In the genomic region with DNA sequence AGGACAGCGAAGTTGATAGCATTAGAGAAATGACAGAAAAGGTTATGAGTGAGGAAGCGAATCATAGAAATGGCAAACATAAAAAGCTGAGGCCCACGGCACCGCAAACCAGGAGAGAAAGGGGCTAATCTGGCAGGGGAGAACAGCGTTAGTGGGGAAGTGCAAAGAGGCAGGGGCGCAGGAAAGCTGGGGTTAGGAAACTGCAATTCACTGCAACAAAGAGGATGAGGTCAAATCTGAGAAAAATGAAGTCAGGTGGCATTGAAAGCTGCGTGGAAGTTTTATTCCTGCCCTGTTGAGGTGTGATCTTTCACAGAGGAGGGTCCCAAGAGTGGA, we compare ENCODE assay signal across 8 cellular contexts. TPM values are rescaled to one million over a fixed set of nuclear protein-coding genes. Genes with fewer than 3 reads are reported as not detected.
DNase-seq lines count a peak whose midpoint lies in the region; ATAC-seq and TF ChIP-seq lines count a peak whose summit lies in the region.

No MANE protein-coding gene starts in this region.

- TF ChIP-seq CTCF in WERI-Rb-1 (IDR thresholded peaks at IDR 0.05; ENCODE audit: low read depth, low read length) (no peak), glutamatergic neuron (IDR thresholded peaks at IDR 0.05; ENCODE audit: partially characterized antibody, unreplicated experiment) (no peak), sigmoid colon (IDR thresholded peaks at IDR 0.05) (no peak)

- no peak for TF ChIP-seq EP300 in sigmoid colon (IDR thresholded peaks at IDR 0.05)

- peaks cover 0 to 6% (median 0%) of the 10 kb centered on the region in 11 experiments; a peak in 1 of 22 replicates for H3K36me3 ChIP-seq in BLaER1 treated with 17β-estradiol and CSF1 and Interleukin-3, amounts not matched to agents 10 nM and 100 nM
- H3K36me3 ChIP-seq in H7 (replicated peaks; ENCODE audit: control insufficient read depth, insufficient read depth, low read length) (no peaks in the 10 kb centered on the region), WERI-Rb-1 (peaks cover 10% of the 10 kb centered on the region), sigmoid colon (no peaks in the 10 kb centered on the region)

- peak overlapping the region; percentile 75 to 93 (median 88) for H3K4me2 ChIP-seq in BLaER1 treated with 17β-estradiol and CSF1 and Interleukin-3, amounts not matched to agents 10 nM and 100 nM

- peaks cover 0 to 35% (median 18%) of the 10 kb centered on the region in 11 experiments; a peak in 17 of 22 replicates for H4K20me1 ChIP-seq in BLaER1 treated with 17β-estradiol and CSF1 and Interleukin-3, amounts not matched to agents 10 nM and 100 nM

- H3K4me1 ChIP-seq in BLaER1 treated with 17β-estradiol and CSF1 and Interleukin-3, amounts not matched to agents 10 nM and 100 nM, result peaks cover 22 to 37% (median 32%) of the 10 kb centered on the region in 10 experiments
- H3K4me1 ChIP-seq in sigmoid colon, result peaks cover 0 to 26% (median 19%) of the 10 kb centered on the region in 4 donors

- H3K4me3 ChIP-seq in BLaER1 treated with 17β-estradiol and CSF1 and Interleukin-3, amounts not matched to agents 10 nM and 100 nM, result peak overlapping the region; percentile 95 to 100 (median 96)
- H3K4me3 ChIP-seq in H7 (ENCODE audit: insufficient read depth, low read depth, low read length), result peak overlapping the region; percentile 79
- H3K4me3 ChIP-seq in WERI-Rb-1 (ENCODE audit: low read depth, low read length), result peak overlapping the region; percentile 98
- H3K4me3 ChIP-seq in sigmoid colon, result peak overlapping the region; percentile 82 to 95 (median 86)

- no peak for ATAC-seq in HG02970 (IDR thresholded peaks at IDR 0.05; ENCODE audit: low FRiP score, unreplicated experiment)

- peaks cover 9% of the 10 kb centered on the region for H3K27me3 Mint-ChIP-seq in glutamatergic neuron (ENCODE audit: unreplicated experiment)

- peaks cover 5% of the 10 kb centered on the region for H3K36me3 Mint-ChIP-seq in glutamatergic neuron (ENCODE audit: unreplicated experiment)

- H3K27me3 ChIP-seq in BLaER1 treated with 17β-estradiol and CSF1 and Interleukin-3, amounts not matched to agents 10 nM and 100 nM, result no peaks in the 10 kb centered on the region
- H3K27me3 ChIP-seq in H7 (ENCODE audit: control insufficient read depth, insufficient read depth, low read length) (no peaks in the 10 kb centered on the region), WERI-Rb-1 (ENCODE audit: insufficient read depth, low read depth, severe bottlenecking) (no peaks in the 10 kb centered on the region), sigmoid colon (no peaks in the 10 kb centered on the region)

- H3K9ac ChIP-seq in BLaER1 treated with 17β-estradiol and CSF1 and Interleukin-3, amounts not matched to agents 10 nM and 100 nM, result peak overlapping the region; percentile 82 to 93 (median 88)

- TF ChIP-seq POLR2A in sigmoid colon (IDR thresholded peaks at IDR 0.05), result no peak

- WGBS in sigmoid colon, 2 donors, result 18 to 24% methylated on average over 7 of the region's 7 CpGs

- H3K4me1 Mint-ChIP-seq in glutamatergic neuron (ENCODE audit: low read depth, unreplicated experiment), result peaks cover 16% of the 10 kb centered on the region

- no peak for DNase-seq in H7
- no peak for DNase-seq in WERI-Rb-1
- DNase-seq in glutamatergic neuron, result no peak
- no peak for DNase-seq in sigmoid colon
- no peak for DNase-seq in NAMALWA (ENCODE audit: low spot score)
- DNase-seq in amniotic stem cell (lab: John Stamatoyannopoulos, UW), result no peak

- no peaks in the 10 kb centered on the region for H3K9me3 ChIP-seq in BLaER1 treated with 17β-estradiol and CSF1 and Interleukin-3, amounts not matched to agents 10 nM and 100 nM (replicated peaks in 1 of 11)
- H3K9me3 ChIP-seq in WERI-Rb-1 (ENCODE audit: severe bottlenecking) (no peaks in the 10 kb centered on the region), sigmoid colon (no peaks in the 10 kb centered on the region)

- peaks cover 12% of the 10 kb centered on the region for H3K9me3 Mint-ChIP-seq in glutamatergic neuron (ENCODE audit: unreplicated experiment)

- peak overlapping the region; percentile 98 for H3K4me3 Mint-ChIP-seq in glutamatergic neuron (ENCODE audit: unreplicated experiment)

- intact Hi-C loops in sigmoid colon (cut with DNase I), result loop anchor here (5.0 kb wide), 1 partner anchor 125 kb away; no protein-coding TSS in a partner anchor

- H3K27ac Mint-ChIP-seq in glutamatergic neuron (ENCODE audit: unreplicated experiment), result peak overlapping the region; percentile 100

- peak overlapping the region; percentile 54 to 89 (median 85); a peak in 20 of 22 replicates for H3K27ac ChIP-seq in BLaER1 treated with 17β-estradiol and CSF1 and Interleukin-3, amounts not matched to agents 10 nM and 100 nM
- H3K27ac ChIP-seq in WERI-Rb-1 (peak overlapping the region; percentile 97), sigmoid colon (peak overlapping the region; percentile 85 to 90 (median 88))

RNA-seq across cellular contexts. Expression of gene ABI2, which starts 0.6 kb away (rescaled TPM):
- total RNA-seq in H7 (2014; rRNA removed; shearing (Covaris generic)), result 48.0 and 73.3 TPM in 2 replicates
- total RNA-seq in glutamatergic neuron (ENCODE audit: unreplicated experiment), result 101 TPM
- total RNA-seq in sigmoid colon, result 10 to 100 TPM; 38.3 to 61.9 (median 49.0) TPM
- 10 to 100 TPM in 1 of 3 donors, 1 to 10 TPM in 2; 3.6 to 13.4 (median 6.0) TPM for polyA plus RNA-seq in sigmoid colon
